In genomic region chr11:66857234-66857926, GRCh38 we compare ENCODE assay signal across 8 cellular contexts. TPM values are rescaled to one million over a fixed set of nuclear protein-coding genes. Genes with fewer than 3 reads are reported as not detected.
A peak's percentile ranks its signal among the peaks of the same experiment; 100 is the strongest.
DNase-seq lines count a peak whose midpoint lies in the region; TF ChIP-seq lines count a peak whose summit lies in the region.

No MANE protein-coding gene starts in this region.

- intact Hi-C loops in thyroid gland (cut with DNase I), result no loop called here

- H3K36me3 ChIP-seq in mesodermal cell (ENCODE audit: control insufficient read depth, insufficient read depth, low read length), result peaks cover 14% of the 10 kb centered on the region
- no peaks in the 10 kb centered on the region for H3K36me3 ChIP-seq in thyroid gland

- DNase-seq in CMK (ENCODE audit: low read depth) (peak; percentile 54), HL-60 (ENCODE audit: low read depth in 1 of 2, low spot score in 1 of 2) (peak in 1 of 2 experiments; percentile 43), astrocyte of the hippocampus (ENCODE audit: low read depth, low spot score) (peak; percentile 37), thyroid gland (no peak), NCI-H2029 treated with DMSO at 0.1 percent for 48 hours (lab: John Stamatoyannopoulos, UW) (no peak), NCI-H187 (lab: John Stamatoyannopoulos, UW) (no peak)
- DNase-seq in stimulated activated CD4-positive, alpha-beta T cell treated with anti-CD3 and anti-CD28 coated beads, Interleukin-1b, Interleukin-23, amount 100 ng/mL, for 48 hours, result no peak

- TF ChIP-seq POLR2A in thyroid gland (IDR thresholded peaks at IDR 0.05), result no peak

- 40 to 63% methylated on average over 21 to 38 of the region's 47 CpGs for WGBS in mesodermal cell (ENCODE audit: insufficient coverage in 2 of 2), 2 experiments
- 54 to 74% methylated on average over 4 to 36 of the region's 47 CpGs for WGBS in thyroid gland, 2 donors

- H3K4me3 ChIP-seq in HL-60 (replicated peaks; ENCODE audit: insufficient read depth, low read length), result peak overlapping the region; percentile 76
- peak overlapping the region; percentile 66 for H3K4me3 ChIP-seq in mesodermal cell (ENCODE audit: extremely low read depth, insufficient read depth, low read length, poor library complexity, severe bottlenecking)
- H3K4me3 ChIP-seq in thyroid gland (replicated peaks in 1 of 3), result peak overlapping the region in 1 of 3 donors; percentile 26

- no peaks in the 10 kb centered on the region for H3K9me3 ChIP-seq in mesodermal cell (ENCODE audit: control insufficient read depth, low read length)
- no peaks in the 10 kb centered on the region for H3K9me3 ChIP-seq in thyroid gland

- H3K27ac ChIP-seq in HL-60 (replicated peaks) (peak overlapping the region; percentile 71), mesodermal cell (ENCODE audit: low read depth, low read length, severe bottlenecking) (no peak overlapping the region), thyroid gland (no peak overlapping the region)

- H3K4me1 ChIP-seq in mesodermal cell (ENCODE audit: control insufficient read depth, insufficient read depth, low read length, poor library complexity, severe bottlenecking), result peaks cover 4% of the 10 kb centered on the region
- peaks cover 6 to 12% of the 10 kb centered on the region in 2 donors for H3K4me1 ChIP-seq in thyroid gland

- H3K27me3 ChIP-seq in HL-60 (ENCODE audit: insufficient read depth, poor library complexity, severe bottlenecking) (no peaks in the 10 kb centered on the region), thyroid gland (no peaks in the 10 kb centered on the region)

- TF ChIP-seq CTCF in HL-60 (IDR thresholded peaks at IDR 0.05; ENCODE audit: insufficient read depth, low read length), result no peak
- TF ChIP-seq CTCF in thyroid gland (IDR thresholded peaks at IDR 0.05), result no peak

RNA-seq across cellular contexts. Expression of gene LRFN4, which starts 0.5 kb away (rescaled TPM):
- 25.7 TPM for polyA plus RNA-seq in mesodermal cell (2013, experiment 1 of 2)
- polyA plus RNA-seq in mesodermal cell (2013, experiment 2 of 2), result 19.1 TPM
- 1 to 10 TPM; 4.7 to 7.5 (median 5.9) TPM for total RNA-seq in thyroid gland

RNA-seq across cellular contexts. Expression of gene RCE1, which starts 14.1 kb away (rescaled TPM):
- polyA plus RNA-seq in mesodermal cell (2013, experiment 1 of 2), result 20.8 TPM
- polyA plus RNA-seq in mesodermal cell (2013, experiment 2 of 2), result 18.5 TPM
- total RNA-seq in thyroid gland, result 10 to 100 TPM; 10.8 to 23.6 (median 16.1) TPM

Comparison
In these comparisons a context has a peak if more than half of its experiments do, and no peak if none do; other contexts are left out.
1. DNase-seq: peak in CMK (single experiment) and astrocyte of the hippocampus (single experiment); none in thyroid gland (0 of 2), NCI-H2029 treated with DMSO at 0.1 percent for 48 hours (single experiment), NCI-H187 (0 of 2) and stimulated activated CD4-positive, alpha-beta T cell treated with anti-CD3 and anti-CD28 coated beads, Interleukin-1b, Interleukin-23, amount 100 ng/mL, for 48 hours (single experiment).